Comparison of ENCODE assay signal across 8 cellular contexts in the genomic region with DNA sequence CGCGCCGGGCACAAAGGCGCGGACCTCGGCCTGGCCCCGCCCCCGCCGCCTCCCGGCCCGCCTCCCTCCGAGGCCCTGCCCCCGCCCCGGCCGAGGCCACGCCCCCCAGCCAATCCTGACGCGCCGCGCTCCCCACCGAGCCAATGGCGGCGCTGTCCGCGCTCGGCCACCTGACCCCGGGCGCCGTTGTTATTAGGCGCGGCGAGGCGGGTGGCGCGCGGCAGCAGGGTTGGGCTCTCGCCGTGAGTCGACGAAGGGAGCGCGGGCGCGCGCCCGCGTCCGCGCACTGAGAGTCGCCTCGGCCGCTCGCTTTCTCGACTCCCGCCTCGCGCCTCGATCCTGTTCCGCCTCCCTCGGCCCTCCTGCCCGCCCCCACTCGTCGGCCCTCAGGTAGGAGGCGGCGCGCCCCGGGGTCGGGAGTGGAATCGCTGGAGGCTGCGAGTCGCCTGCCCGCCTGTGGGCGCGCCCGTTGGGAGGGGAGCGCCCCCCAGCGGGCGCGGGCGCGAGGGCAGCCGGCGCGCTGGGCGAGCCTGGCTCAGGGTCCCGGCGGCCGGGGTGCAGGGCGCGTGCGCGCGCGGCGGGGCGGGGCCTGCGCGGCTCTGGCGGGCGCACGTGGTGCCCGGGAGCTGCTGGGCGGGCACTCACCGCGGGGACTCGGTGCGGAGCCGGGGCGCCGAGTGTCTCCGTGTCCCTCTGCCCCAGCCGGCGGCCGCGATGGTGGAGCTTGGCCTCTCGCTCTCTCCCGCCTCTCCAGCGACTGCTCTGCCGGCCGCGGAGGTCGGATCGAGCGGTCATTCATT. TPM values are rescaled to one million over a fixed set of nuclear protein-coding genes. Genes with fewer than 3 reads are reported as not detected.
A peak's percentile ranks its signal among the peaks of the same experiment; 100 is the strongest.
DNase-seq lines count a peak whose midpoint lies in the region; ATAC-seq and TF ChIP-seq lines count a peak whose summit lies in the region.
"Had no signal": no experiment of that assay in that cellular context is flagged by ENCODE, and none has a peak within 500 bp of the region (broad histone marks: within the 10 kb centered on the region; RNA-seq: fewer than 3 reads in every experiment).

No MANE protein-coding gene starts in this region.

- H3K4me1 Mint-ChIP-seq in activated T-cell treated with anti-CD3 and anti-CD28 coated beads, Interleukin-2, amount 50 U/mL, for 4 hours (ENCODE audit: low read depth) = peaks cover 11% of the 10 kb centered on the region

- peak overlapping the region; percentile 63 for H3K4me3 Mint-ChIP-seq in activated T-cell treated with anti-CD3 and anti-CD28 coated beads, Interleukin-2, amount 50 U/mL, for 4 hours

- ATAC-seq in GM18505 (IDR thresholded peaks at IDR 0.05; ENCODE audit: unreplicated experiment) (peak; percentile 83), HG02678 (IDR thresholded peaks at IDR 0.05; ENCODE audit: unreplicated experiment) (peak; percentile 83), gastroesophageal sphincter (peak; percentile 88)
- peak; percentile 77 to 81 for ATAC-seq in activated T-cell treated with anti-CD3 and anti-CD28 coated beads, Interleukin-2, amount 50 U/mL, for 4 hours

- H3K4me3 ChIP-seq in gastroesophageal sphincter (peak overlapping the region in 1 of 2 donors; percentile 57), neuron (ENCODE audit: low read length) (peak overlapping the region; percentile 60), tibial nerve (peak overlapping the region in 3 of 4 donors; percentile 13 to 53 (median 34))

- TF ChIP-seq CTCF in gastroesophageal sphincter (IDR thresholded peaks at IDR 0.05) (peak in 2 of 4 experiments; percentile 34 to 42), tibial nerve (IDR thresholded peaks at IDR 0.05) (peak in 2 of 5 experiments; percentile 10 to 21)

- peak; percentile 83 to 87 for DNase-seq in NCI-H1930 (lab: John Stamatoyannopoulos, UW)
- DNase-seq in activated T-cell treated with anti-CD3 and anti-CD28 coated beads, Interleukin-2, amount 50 U/mL, for 4 hours = no peak
- DNase-seq in tibial nerve (ENCODE audit: low spot score in 2 of 2) = peak; percentile 23 to 50

- H3K4me1 ChIP-seq in gastroesophageal sphincter = peaks cover 0 to 67% (median 25%) of the 10 kb centered on the region in 3 donors
- peaks cover 10% of the 10 kb centered on the region for H3K4me1 ChIP-seq in neuron (ENCODE audit: insufficient read depth, low read length)
- peaks cover 0 to 59% (median 4%) of the 10 kb centered on the region in 4 donors for H3K4me1 ChIP-seq in tibial nerve

- TF ChIP-seq POLR2A in GM18505 (IDR thresholded peaks at IDR 0.05; ENCODE audit: borderline replicate concordance, extremely low read depth, insufficient read depth, insufficient read length) (no peak), gastroesophageal sphincter (IDR thresholded peaks at IDR 0.05) (no peak), tibial nerve (IDR thresholded peaks at IDR 0.05) (no peak)

- TF ChIP-seq EP300 in gastroesophageal sphincter (IDR thresholded peaks at IDR 0.05) = no peak
- no peak for TF ChIP-seq EP300 in tibial nerve (IDR thresholded peaks at IDR 0.05)

- peak overlapping the region; percentile 88 for H2AFZ ChIP-seq in neuron (ENCODE audit: low read depth, low read length)

- H3K27me3 Mint-ChIP-seq in activated T-cell treated with anti-CD3 and anti-CD28 coated beads, Interleukin-2, amount 50 U/mL, for 4 hours (ENCODE audit: low read depth) = peaks cover 62% of the 10 kb centered on the region

- no peaks in the 10 kb centered on the region for H3K36me3 Mint-ChIP-seq in activated T-cell treated with anti-CD3 and anti-CD28 coated beads, Interleukin-2, amount 50 U/mL, for 4 hours (ENCODE audit: insufficient read depth)

- peak overlapping the region in 1 of 4 donors; percentile 57 for H3K27ac ChIP-seq in gastroesophageal sphincter
- no peak overlapping the region for H3K27ac ChIP-seq in tibial nerve

- no CpG with 5 or more reads among the region's 124 CpGs for WGBS in gastroesophageal sphincter (ENCODE audit: low coverage in 1 of 2), 2 donors
- WGBS in tibial nerve, 2 donors = 1 to 2% methylated on average over 21 to 30 of the region's 124 CpGs

- H3K36me3 ChIP-seq in gastroesophageal sphincter (no peaks in the 10 kb centered on the region), neuron (ENCODE audit: insufficient read depth, low read length) (no peaks in the 10 kb centered on the region), tibial nerve (no peaks in the 10 kb centered on the region)

- H3K9me3 ChIP-seq in gastroesophageal sphincter (no peaks in the 10 kb centered on the region), neuron (ENCODE audit: low read length) (no peaks in the 10 kb centered on the region), tibial nerve (no peaks in the 10 kb centered on the region)

- no peaks in the 10 kb centered on the region for H3K9me3 Mint-ChIP-seq in activated T-cell treated with anti-CD3 and anti-CD28 coated beads, Interleukin-2, amount 50 U/mL, for 4 hours

- peaks cover 100% of the 10 kb centered on the region for H3K27me3 ChIP-seq in gastroesophageal sphincter
- H3K27me3 ChIP-seq in neuron (ENCODE audit: insufficient read depth, low read length) = peaks cover 77% of the 10 kb centered on the region
- peaks cover 0 to 73% of the 10 kb centered on the region in 2 donors for H3K27me3 ChIP-seq in tibial nerve

RNA-seq across cellular contexts. Expression of a gene that starts 0.4 kb away (rescaled TPM):
- total RNA-seq in activated T-cell treated with anti-CD3 and anti-CD28 coated beads, Interleukin-2, amount 50 U/mL, for 4 hours = not detected
- 1 to 10 TPM in 1 of 4 donors, under 1 TPM in 1, not detected in 2; 0.45 to 1.3 TPM for total RNA-seq in gastroesophageal sphincter
- total RNA-seq in tibial nerve = under 1 TPM in 1 of 4 donors, not detected in 3; 0.60 TPM
- total RNA-seq: activated CD8-positive, alpha-beta memory T cell treated with anti-CD3 and anti-CD28 coated beads for 36 hours had no signal
